Comparison of ENCODE assay signal across 17 cellular contexts in the genomic region with DNA sequence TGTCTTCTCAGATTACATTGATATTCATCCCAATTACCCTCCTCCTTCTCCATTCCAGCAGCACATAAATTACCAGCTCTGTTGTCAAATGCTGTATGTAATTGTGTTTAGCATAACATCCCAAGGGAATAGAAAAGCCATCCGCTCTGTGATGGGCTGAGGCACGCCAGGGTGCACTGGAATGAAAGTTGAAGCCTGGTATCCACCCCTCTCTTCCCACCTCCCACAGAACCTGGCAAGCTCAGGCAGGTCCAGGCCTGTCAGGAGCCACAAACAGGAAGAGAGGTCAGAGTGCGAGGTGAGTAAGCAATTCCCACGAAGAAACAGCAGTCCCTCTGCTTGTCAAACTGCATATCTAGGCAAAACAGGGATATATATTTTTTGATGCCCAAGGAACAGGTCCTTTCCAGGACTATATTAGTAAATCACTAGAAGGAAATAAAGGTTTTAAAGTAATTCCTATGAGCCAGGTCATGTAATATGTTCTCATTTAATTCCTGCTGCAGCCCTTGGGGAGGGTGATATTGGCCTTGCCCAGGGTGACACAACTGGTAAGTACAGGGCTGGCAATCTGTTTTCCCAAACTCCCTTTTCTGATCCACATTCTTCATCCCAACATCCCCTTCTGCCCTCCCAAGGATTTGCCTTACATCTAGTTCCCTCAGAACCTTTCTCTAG.
DNase-seq lines count a peak whose midpoint lies in the region; ATAC-seq, FAIRE-seq and TF ChIP-seq lines count a peak whose summit lies in the region.
"Had no signal": no experiment of that assay in that cellular context is flagged by ENCODE, and none has a peak within 500 bp of the region (broad histone marks: within the 10 kb centered on the region; RNA-seq: fewer than 3 reads in every experiment).

No MANE protein-coding gene starts in this region.

- no peak overlapping the region for H3K4ac ChIP-seq in mesenchymal stem cell (ENCODE audit: low read depth in 1 of 2, low read length in 2 of 2)

- H3K79me2 ChIP-seq in GM12878 (ENCODE audit: control insufficient read depth, insufficient read depth, low read length): no peaks in the 10 kb centered on the region

- no peak overlapping the region for H4K91ac ChIP-seq in mesenchymal stem cell (ENCODE audit: low read length)

- no peaks in the 10 kb centered on the region for H4K20me1 ChIP-seq in GM12878 (ENCODE audit: control insufficient read depth, insufficient read depth)

- no peaks in the 10 kb centered on the region for H3K9me3 Mint-ChIP-seq in activated CD4-positive, alpha-beta T cell treated with anti-CD3 and anti-CD28 coated beads, Interleukin-2, amount 10 ng/mL, durations not matched to agents 24 days and 14 days
- H3K9me3 Mint-ChIP-seq: memory B cell; stimulated activated memory B cell treated with anti-CD40 and anti-IgM and Interleukin-4, amounts not matched to agents 10 μg/mL and 1 μg/mL and 100 μg/mL, for 72 hours had no signal

- peak overlapping the region; percentile 26; the same call in 1 of the 2 replicates for H2AFZ ChIP-seq in GM12878 (ENCODE audit: control insufficient read depth, low read depth, low read length)
- no peak overlapping the region for H2AFZ ChIP-seq in mesenchymal stem cell (ENCODE audit: low read depth, low read length)

- no peak overlapping the region for H2BK15ac ChIP-seq in mesenchymal stem cell (ENCODE audit: low read depth, poor library complexity, severe bottlenecking)

- H3K27ac ChIP-seq in GM12878 (ENCODE audit: control insufficient read depth, insufficient read depth) (peak overlapping the region; percentile 42), mesenchymal stem cell (ENCODE audit: low read length, poor library complexity, severe bottlenecking) (peak overlapping the region; percentile 23)
- H3K27ac ChIP-seq: adrenal gland, esophagus muscularis mucosa, skin epidermis had no signal

- H2BK120ac ChIP-seq in mesenchymal stem cell (ENCODE audit: low read depth, low read length): no peak overlapping the region

- no peaks in the 10 kb centered on the region for H3K36me3 ChIP-seq in GM12878 (ENCODE audit: control insufficient read depth in 2 of 2, insufficient read depth in 2 of 2, low read length in 1 of 2)
- no peaks in the 10 kb centered on the region for H3K36me3 ChIP-seq in mesenchymal stem cell (ENCODE audit: control insufficient read depth in 1 of 2, insufficient read depth in 2 of 2, low read depth in 1 of 2, low read length in 2 of 2)
- H3K36me3 ChIP-seq: adrenal gland, esophagus muscularis mucosa had no signal

- no peaks in the 10 kb centered on the region for H3K27me3 ChIP-seq in GM12878 (replicated peaks in 1 of 2; ENCODE audit: control insufficient read depth in 2 of 2, insufficient read depth in 2 of 2, low read length in 1 of 2)
- H3K27me3 ChIP-seq in mesenchymal stem cell (ENCODE audit: control insufficient read depth in 1 of 2, insufficient read depth in 1 of 2, low read length in 2 of 2): no peaks in the 10 kb centered on the region
- H3K27me3 ChIP-seq: adrenal gland, esophagus muscularis mucosa had no signal

- no peak overlapping the region for H4K8ac ChIP-seq in mesenchymal stem cell (ENCODE audit: low read length)

- peak; percentile 10 for DNase-seq in GM04503 (ENCODE audit: low read depth)
- DNase-seq in NCI-H146 (lab: John Stamatoyannopoulos, UW): peak; percentile 86
- no peak for DNase-seq in GM12878 (ENCODE audit: low read depth, low spot score)
- DNase-seq in mesenchymal stem cell: peak; percentile 56
- no peak for DNase-seq in cardiac septum (ENCODE audit: low spot score)
- DNase-seq in activated CD4-positive, alpha-beta T cell treated with anti-CD3 and anti-CD28 coated beads, Interleukin-2, amount 10 ng/mL, durations not matched to agents 24 days and 14 days: no peak
- DNase-seq: activated CD8-positive, alpha-beta T cell treated with anti-CD3 and anti-CD28 coated beads, Interleukin-2, amount 10 ng/mL, durations not matched to agents 7 days and 5 days; Calu3; Kasumi-1; SHP77 had no signal

- RAD21 ChIA-PET in GM12878 (lab: Charles Lee; ENCODE audit: unreplicated experiment): no interaction called here

- no peak for FAIRE-seq in GM12878 (lab: Jason Lieb, UNC)

- peaks cover 5% of the 10 kb centered on the region; the same call in 2 of the 3 replicates for H3K9me3 ChIP-seq in GM12878 (replicated peaks; ENCODE audit: control insufficient read depth, insufficient read depth, low read length)
- H3K9me3 ChIP-seq in mesenchymal stem cell (ENCODE audit: control insufficient read depth, low read length): no peaks in the 10 kb centered on the region
- H3K9me3 ChIP-seq: adrenal gland, esophagus muscularis mucosa had no signal

- no peak overlapping the region for H3K23ac ChIP-seq in mesenchymal stem cell (ENCODE audit: low read length in 2 of 2)

- in situ Hi-C loops in GM12878 (cut with MboI): no loop called here

- H3K9ac ChIP-seq in GM12878 (ENCODE audit: control insufficient read depth, insufficient read depth, low read length) (no peak overlapping the region), mesenchymal stem cell (ENCODE audit: low read length) (no peak overlapping the region)

- TF ChIP-seq CTCF in GM12878 (IDR thresholded peaks at IDR 0.05 in 2 of 3, conservative IDR thresholded peaks at IDR 0.05 in 1 of 3; ENCODE audit: control insufficient read depth in 2 of 3, extremely low read depth in 1 of 3, insufficient read depth in 1 of 3, low read depth in 3 of 3, low read length in 3 of 3): no peak

- H3K14ac ChIP-seq in mesenchymal stem cell (ENCODE audit: low read length in 2 of 2): no peak overlapping the region

- H3K4me2 ChIP-seq in GM12878 (ENCODE audit: control insufficient read depth, insufficient read depth) (no peak overlapping the region), mesenchymal stem cell (ENCODE audit: low read length, poor library complexity, severe bottlenecking) (no peak overlapping the region)

- CTCF ChIA-PET in GM12878 (lab: Yijun Ruan, JAX): no interaction called here

- H3K27ac Mint-ChIP-seq in activated CD4-positive, alpha-beta T cell treated with anti-CD3 and anti-CD28 coated beads, Interleukin-2, amount 10 ng/mL, durations not matched to agents 24 days and 14 days: no peak overlapping the region
- H3K27ac Mint-ChIP-seq: activated CD8-positive, alpha-beta T cell treated with anti-CD3 and anti-CD28 coated beads, Interleukin-2, amount 10 ng/mL, durations not matched to agents 7 days and 5 days; memory B cell; stimulated activated memory B cell treated with anti-CD40 and anti-IgM and Interleukin-4, amounts not matched to agents 10 μg/mL and 1 μg/mL and 100 μg/mL, for 72 hours had no signal

- no peaks in the 10 kb centered on the region for H3K4me1 Mint-ChIP-seq in activated CD4-positive, alpha-beta T cell treated with anti-CD3 and anti-CD28 coated beads, Interleukin-2, amount 10 ng/mL, durations not matched to agents 24 days and 14 days
- H3K4me1 Mint-ChIP-seq: memory B cell; stimulated activated memory B cell treated with anti-CD40 and anti-IgM and Interleukin-4, amounts not matched to agents 10 μg/mL and 1 μg/mL and 100 μg/mL, for 72 hours had no signal

- H3K4me3 ChIP-seq in GM12878: no peak overlapping the region
- no peak overlapping the region for H3K4me3 ChIP-seq in mesenchymal stem cell (ENCODE audit: insufficient read depth in 1 of 2, low read depth in 1 of 2, low read length in 2 of 2)
- H3K4me3 ChIP-seq: adrenal gland, esophagus muscularis mucosa, skin epidermis had no signal

- TF ChIP-seq EP300 in GM12878 (IDR thresholded peaks at IDR 0.05; ENCODE audit: borderline replicate concordance in 1 of 2, control insufficient read depth in 1 of 2, low read depth in 2 of 2, low read length in 2 of 2): no peak

- H3K27me3 Mint-ChIP-seq in activated CD4-positive, alpha-beta T cell treated with anti-CD3 and anti-CD28 coated beads, Interleukin-2, amount 10 ng/mL, durations not matched to agents 24 days and 14 days: peaks cover 1% of the 10 kb centered on the region

- no peak overlapping the region for H2BK12ac ChIP-seq in mesenchymal stem cell (ENCODE audit: low read length in 2 of 2)

- no TSS peak for BruUV-seq in GM12878 (replicated peaks; lab: Mats Ljungman, UMichigan)

- ATAC-seq in GM12878 (no peak), GM21526 (IDR thresholded peaks at IDR 0.05; ENCODE audit: low FRiP score, unreplicated experiment) (no peak), GM18519 (IDR thresholded peaks at IDR 0.05; ENCODE audit: low FRiP score, unreplicated experiment) (no peak)
- ATAC-seq: activated CD8-positive, alpha-beta T cell treated with anti-CD3 and anti-CD28 coated beads, Interleukin-2, amount 10 ng/mL, durations not matched to agents 7 days and 5 days; stimulated activated memory B cell treated with anti-CD40 and anti-IgM and Interleukin-4, amounts not matched to agents 10 μg/mL and 1 μg/mL and 100 μg/mL, for 72 hours had no signal

- no peak for TF ChIP-seq POLR2A in GM12878 (IDR thresholded peaks at IDR 0.05; ENCODE audit: low read depth, low read length)

- intact Hi-C loops in GM12878 (cut with micrococcal nuclease; ENCODE audit: unreplicated experiment) (no loop called here), cardiac septum (cut with DNase I) (no loop called here)
- intact Hi-C loops in activated CD4-positive, alpha-beta T cell treated with anti-CD3 and anti-CD28 coated beads, Interleukin-2, amount 10 ng/mL, durations not matched to agents 24 days and 14 days (cut with micrococcal nuclease): no loop called here

- H3K4me3 Mint-ChIP-seq in activated CD4-positive, alpha-beta T cell treated with anti-CD3 and anti-CD28 coated beads, Interleukin-2, amount 10 ng/mL, durations not matched to agents 24 days and 14 days: no peak overlapping the region
- H3K4me3 Mint-ChIP-seq: activated CD8-positive, alpha-beta T cell treated with anti-CD3 and anti-CD28 coated beads, Interleukin-2, amount 10 ng/mL, durations not matched to agents 7 days and 5 days; memory B cell; stimulated activated memory B cell treated with anti-CD40 and anti-IgM and Interleukin-4, amounts not matched to agents 10 μg/mL and 1 μg/mL and 100 μg/mL, for 72 hours had no signal

- POLR2A ChIA-PET in GM12878 (lab: Charles Lee): no interaction called here

- H3K18ac ChIP-seq in mesenchymal stem cell (ENCODE audit: low read depth in 1 of 2, low read length in 2 of 2): no peak overlapping the region

- no peaks in the 10 kb centered on the region for H3K79me1 ChIP-seq in mesenchymal stem cell (replicated peaks; ENCODE audit: low read length, poor library complexity, severe bottlenecking)

- H2AK5ac ChIP-seq in mesenchymal stem cell (ENCODE audit: low read length, severe bottlenecking): no peak overlapping the region

- H3K36me3 Mint-ChIP-seq in activated CD4-positive, alpha-beta T cell treated with anti-CD3 and anti-CD28 coated beads, Interleukin-2, amount 10 ng/mL, durations not matched to agents 24 days and 14 days (ENCODE audit: low read depth): no peaks in the 10 kb centered on the region
- H3K36me3 Mint-ChIP-seq: memory B cell; stimulated activated memory B cell treated with anti-CD40 and anti-IgM and Interleukin-4, amounts not matched to agents 10 μg/mL and 1 μg/mL and 100 μg/mL, for 72 hours had no signal

- SMC1A ChIA-PET in GM12878 (lab: Charles Lee; ENCODE audit: uncharacterized antibody, unreplicated experiment): no interaction called here

- TF ChIP-seq RAD21 in GM12878 (IDR thresholded peaks at IDR 0.05; ENCODE audit: insufficient read depth, low read depth, low read length): no peak

- H3K4me1 ChIP-seq in GM12878 (ENCODE audit: control insufficient read depth, insufficient read depth, low read length) (peaks cover 8% of the 10 kb centered on the region), mesenchymal stem cell (ENCODE audit: control insufficient read depth, insufficient read depth, low read depth, low read length) (peaks cover 3% of the 10 kb centered on the region)
- H3K4me1 ChIP-seq: adrenal gland, esophagus muscularis mucosa had no signal

- H2BK5ac ChIP-seq in mesenchymal stem cell (ENCODE audit: low read depth, low read length, poor library complexity, severe bottlenecking): no peak overlapping the region

- WGBS in GM12878 (ENCODE audit: insufficient coverage, insufficient replicate concordance, low lambda C conversion rate, missing lambda C conversion rate): 58% methylated on average over 4 of the region's 4 CpGs
- 24% methylated on average over 4 of the region's 4 CpGs for WGBS in mesenchymal stem cell

Comparison
In these comparisons a context has a peak if more than half of its experiments do, and no peak if none do; other contexts are left out.
1. DNase-seq: peak in GM04503 (single experiment), NCI-H146 (single experiment) and mesenchymal stem cell (single experiment); none in GM12878 (single experiment), cardiac septum (single experiment) and activated CD4-positive, alpha-beta T cell treated with anti-CD3 and anti-CD28 coated beads, Interleukin-2, amount 10 ng/mL, durations not matched to agents 24 days and 14 days (single experiment).